In genomic region chrX:2412131-2412530, GRCh38 we compare ENCODE assay signal across 23 cellular contexts.
DNase-seq lines count a peak whose midpoint lies in the region; ATAC-seq, FAIRE-seq and TF ChIP-seq lines count a peak whose summit lies in the region.
"Had no signal": no experiment of that assay in that cellular context is flagged by ENCODE, and none has a peak within 500 bp of the region (broad histone marks: within the 10 kb centered on the region; RNA-seq: fewer than 3 reads in every experiment).

No MANE protein-coding gene starts in this region.

- in situ Hi-C loops in IMR-90 (cut with MboI; ENCODE audit: low sequenced_read_pairs) = no loop called here

- TF ChIP-seq CTCF in IMR-90 (conservative IDR thresholded peaks at IDR 0.05; ENCODE audit: low read depth, low read length) = no peak
- TF ChIP-seq CTCF in kidney (IDR thresholded peaks at IDR 0.05; ENCODE audit: borderline replicate concordance, extremely low read depth, insufficient read depth) = no peak
- TF ChIP-seq CTCF in upper lobe of right lung (IDR thresholded peaks at IDR 0.05) = no peak

- DNase-seq in IMR-90 (no peak), kidney (peak; percentile 48), upper lobe of right lung (peak; percentile 22)
- DNase-seq: AML-193; Caco-2; Calu3; CD4-positive, alpha-beta T cell; CD8-positive, alpha-beta T cell; DMS79; DND-41; EL; GDM1 had no signal

- H3K79me1 ChIP-seq in IMR-90 (ENCODE audit: low read depth in 1 of 2, low read length in 2 of 2) = peaks cover 20 to 24% of the 10 kb centered on the region in 2 experiments

- H2AK9ac ChIP-seq in IMR-90 (replicated peaks; ENCODE audit: low read depth, low read length, poor library complexity) = peak overlapping the region; percentile 24

- 0 out of 2 replicates have a peak, but pooled peaks cover 4% of the 10 kb centered on the region for H3K9me1 ChIP-seq in IMR-90 (ENCODE audit: insufficient read depth, low read length)

- H3K9me3 ChIP-seq in IMR-90 (ENCODE audit: control insufficient read depth, insufficient read depth, low read length) (peaks cover under 1% of the 10 kb centered on the region; the same call in 1 of the 2 replicates), kidney (ENCODE audit: control insufficient read depth in 1 of 2, low read length in 2 of 2) (peaks cover 0 to 4% of the 10 kb centered on the region in 2 donors), upper lobe of right lung (no peaks in the 10 kb centered on the region)
- H3K9me3 ChIP-seq: A549 had no signal

- POLR2A ChIA-PET in IMR-90 (lab: Charles Lee; ENCODE audit: unreplicated experiment) = no interaction called here

- H3K4me2 ChIP-seq in IMR-90 (ENCODE audit: low read depth, low read length) = no peak overlapping the region

- ATAC-seq in IMR-90 (ENCODE audit: low read depth) (no peak), upper lobe of right lung (no peak), GM21526 (IDR thresholded peaks at IDR 0.05; ENCODE audit: low FRiP score, unreplicated experiment) (no peak), GM21576 (IDR thresholded peaks at IDR 0.05; ENCODE audit: unreplicated experiment) (no peak)
- ATAC-seq: A549; CD8-positive, alpha-beta T cell; GM12878 had no signal

- peaks cover 16% of the 10 kb centered on the region for H3K36me3 ChIP-seq in IMR-90 (ENCODE audit: control insufficient read depth, insufficient read depth, low read length)
- peaks cover 5% of the 10 kb centered on the region in 2 donors for H3K36me3 ChIP-seq in kidney (ENCODE audit: control insufficient read depth in 1 of 2, insufficient read depth in 2 of 2, low read length in 2 of 2)
- peaks cover 5% of the 10 kb centered on the region for H3K36me3 ChIP-seq in upper lobe of right lung

- intact Hi-C loops in IMR-90 (cut with micrococcal nuclease) = no loop called here
- intact Hi-C loops in kidney (cut with DNase I) = no loop called here
- intact Hi-C loops in upper lobe of right lung (cut with DNase I) = no loop called here

- H3K4ac ChIP-seq in IMR-90 (ENCODE audit: low read depth, low read length) = no peak overlapping the region

- no peak overlapping the region for H2BK5ac ChIP-seq in IMR-90 (ENCODE audit: low read depth, low read length, poor library complexity, severe bottlenecking)

- no peak overlapping the region for H3K9ac ChIP-seq in IMR-90 (ENCODE audit: low read depth, low read length)
- no peak overlapping the region for H3K9ac ChIP-seq in kidney (ENCODE audit: low read length in 2 of 2)
- H3K9ac ChIP-seq: BLaER1 treated with 17β-estradiol and CSF1 and Interleukin-3, amounts not matched to agents 10 nM and 100 nM had no signal

- H2BK20ac ChIP-seq in IMR-90 (ENCODE audit: low read depth, low read length) = no peak overlapping the region

- no peak overlapping the region for H3K14ac ChIP-seq in IMR-90 (replicated peaks; ENCODE audit: low read depth, low read length)

- H3K4me1 ChIP-seq in IMR-90 (ENCODE audit: control insufficient read depth, insufficient read depth, low read length) (no peaks in the 10 kb centered on the region), kidney (ENCODE audit: control insufficient read depth in 1 of 2, insufficient read depth in 1 of 2, low read depth in 1 of 2, low read length in 2 of 2) (no peaks in the 10 kb centered on the region), upper lobe of right lung (no peaks in the 10 kb centered on the region)

- no peak overlapping the region for H2AFZ ChIP-seq in IMR-90 (replicated peaks; ENCODE audit: low read length, poor library complexity)

- no peak overlapping the region for H4K5ac ChIP-seq in IMR-90 (ENCODE audit: low read depth, low read length)

- H2BK15ac ChIP-seq in IMR-90 (ENCODE audit: low read depth, low read length) = no peak overlapping the region

- no peak overlapping the region for H2BK120ac ChIP-seq in IMR-90 (ENCODE audit: low read depth, low read length)

- H3K23ac ChIP-seq in IMR-90 (ENCODE audit: low read depth, low read length) = no peak overlapping the region

- H3K56ac ChIP-seq in IMR-90 (ENCODE audit: extremely low read depth, insufficient read depth, low read length) = no peak overlapping the region

- H4K20me1 ChIP-seq in IMR-90 (ENCODE audit: insufficient read depth, low read length) = peaks cover 4% of the 10 kb centered on the region; the same call in 1 of the 2 replicates
- H4K20me1 ChIP-seq: BLaER1 treated with 17β-estradiol and CSF1 and Interleukin-3, amounts not matched to agents 10 nM and 100 nM had no signal

- H3K4me3 ChIP-seq in IMR-90 (ENCODE audit: insufficient read depth, low read depth, low read length) (no peak overlapping the region), kidney (ENCODE audit: low read length in 2 of 2) (no peak overlapping the region), upper lobe of right lung (no peak overlapping the region)
- H3K4me3 ChIP-seq: A549; BLaER1 treated with 17β-estradiol and CSF1 and Interleukin-3, amounts not matched to agents 10 nM and 100 nM; GM12878 had no signal

- H3K27ac ChIP-seq in IMR-90 (ENCODE audit: insufficient read depth, low read length) = no peak overlapping the region
- H3K27ac ChIP-seq in kidney (ENCODE audit: low read depth in 2 of 2, low read length in 2 of 2) = no peak overlapping the region
- no peak overlapping the region for H3K27ac ChIP-seq in upper lobe of right lung
- H3K27ac ChIP-seq: 22Rv1; BLaER1 treated with 17β-estradiol and CSF1 and Interleukin-3, amounts not matched to agents 10 nM and 100 nM; C4-2B had no signal

- WGBS in IMR-90 (ENCODE audit: extremely low coverage in 2 of 2, insufficient read length in 1 of 2), 2 experiments = 100% methylated on average over 5 of the region's 9 CpGs; no CpG with 5 or more reads in 1 of the 2 experiments

- no peak for TF ChIP-seq RAD21 in IMR-90 (IDR thresholded peaks at IDR 0.05; ENCODE audit: low read length)

- no peak overlapping the region for H4K91ac ChIP-seq in IMR-90 (ENCODE audit: insufficient read depth, low read depth, low read length)

- CTCF ChIA-PET in IMR-90 (lab: Yijun Ruan, JAX) = no interaction called here

- no peak for FAIRE-seq in kidney (lab: Jason Lieb, UNC)
- FAIRE-seq: D721Med, GM12878, GM12892, GM18507, GM19239 had no signal

- no TSS peak for BruUV-seq in IMR-90 (replicated peaks; lab: Mats Ljungman, UMichigan)

- no peak overlapping the region for H3K18ac ChIP-seq in IMR-90 (ENCODE audit: low read depth, low read length)

- dilution Hi-C loops in IMR-90 (cut with HindIII; ENCODE audit: low sequenced_read_pairs, unreplicated experiment) = no loop called here

- H3K27me3 ChIP-seq in IMR-90 (ENCODE audit: control insufficient read depth, insufficient read depth, low read length) (no peaks in the 10 kb centered on the region), upper lobe of right lung (no peaks in the 10 kb centered on the region)
- H3K27me3 ChIP-seq: BLaER1 treated with 17β-estradiol and CSF1 and Interleukin-3, amounts not matched to agents 10 nM and 100 nM had no signal

- no peak for TF ChIP-seq POLR2A in IMR-90 (IDR thresholded peaks at IDR 0.05; ENCODE audit: low read depth, low read length)

- no peak overlapping the region for H2AK5ac ChIP-seq in IMR-90 (ENCODE audit: low read depth, low read length)

- H4K8ac ChIP-seq in IMR-90 (ENCODE audit: low read depth in 2 of 2, low read length in 2 of 2) = no peak overlapping the region

TF ChIP-seq in IMR-90, 13 proteins besides CTCF, POLR2A, EP300 and RAD21:
- TF ChIP-seq SMC3 (IDR thresholded peaks at IDR 0.05; ENCODE audit: low read depth, low read length) = no peak
- TF ChIP-seq ELK1 (IDR thresholded peaks at IDR 0.05; ENCODE audit: borderline replicate concordance, low read depth, low read length) = no peak
